Comparison of ENCODE assay signal across 17 cellular contexts in the genomic region with DNA sequence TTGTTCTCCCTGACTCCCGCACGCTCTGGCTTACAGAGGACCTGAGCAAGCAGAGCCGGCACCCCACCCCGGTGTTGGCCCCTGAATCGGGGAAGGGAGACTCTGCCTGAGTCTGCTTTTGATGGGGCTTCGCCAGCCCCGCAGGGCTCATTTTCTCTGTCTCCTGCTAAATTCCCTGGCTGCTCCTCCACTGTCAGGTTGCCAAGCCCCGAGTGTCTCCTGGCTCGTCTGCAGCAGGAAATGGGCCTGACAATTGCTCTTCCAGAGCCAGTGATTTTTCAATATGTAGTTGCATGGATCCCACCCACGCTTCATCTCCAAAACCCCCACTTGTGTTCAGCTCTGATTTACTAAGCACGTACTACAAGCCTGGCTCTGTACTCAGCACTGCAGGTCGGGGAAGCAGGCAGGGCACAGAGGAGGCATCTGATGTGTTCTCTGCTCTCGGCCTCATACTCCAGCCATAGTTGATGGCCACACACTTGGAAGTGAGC.
DNase-seq lines count a peak whose midpoint lies in the region; FAIRE-seq and TF ChIP-seq lines count a peak whose summit lies in the region.
"Had no signal": no experiment of that assay in that cellular context is flagged by ENCODE, and none has a peak within 500 bp of the region (broad histone marks: within the 10 kb centered on the region; RNA-seq: fewer than 3 reads in every experiment).

No MANE protein-coding gene starts in this region.

- CTCF ChIA-PET in A673 (lab: Charles Lee) = no interaction called here

- no peaks in the 10 kb centered on the region for H3K27me3 ChIP-seq in A673 (replicated peaks; ENCODE audit: insufficient read depth, low read depth, low read length, poor library complexity)

- TF ChIP-seq POLR2A in H54 (IDR thresholded peaks at IDR 0.05; ENCODE audit: low read depth, low read length) = no peak

- peak overlapping the region in 2 of 3 experiments; percentile 93 to 96 for H3K27ac Mint-ChIP-seq in nephron
- H3K27ac Mint-ChIP-seq: effector memory CD8-positive, alpha-beta T cell had no signal

- BruUV-seq in A673 (replicated peaks; lab: Mats Ljungman, UMichigan) = no TSS peak

- no peaks in the 10 kb centered on the region for H3K36me3 Mint-ChIP-seq in nephron (ENCODE audit: low read depth)
- H3K36me3 Mint-ChIP-seq: immature natural killer cell had no signal

- FAIRE-seq in H54 (lab: Jason Lieb, UNC) = no peak
- FAIRE-seq: frontal cortex had no signal

- intact Hi-C loops in A673 (cut with micrococcal nuclease; ENCODE audit: unreplicated experiment) = loop anchor here (5.0 kb wide), 1 partner anchor 40 kb away; no protein-coding TSS in a partner anchor

- no peaks in the 10 kb centered on the region for H3K36me3 ChIP-seq in A673 (ENCODE audit: insufficient read depth, low read length, poor library complexity, severe bottlenecking)
- H3K36me3 ChIP-seq: thoracic aorta had no signal

- H3K4me1 ChIP-seq in A673 (ENCODE audit: insufficient read depth, low read length, poor library complexity, severe bottlenecking) = peaks cover 90% of the 10 kb centered on the region
- H3K4me1 ChIP-seq: parathyroid adenoma had no signal

- TF ChIP-seq CTCF in A673 (conservative IDR thresholded peaks at IDR 0.05; ENCODE audit: low read depth, low read length) (no peak), nephron (IDR thresholded peaks at IDR 0.05; ENCODE audit: unreplicated experiment in 3 of 3) (no peak)

- no peak overlapping the region for H3K4me3 ChIP-seq in A673 (ENCODE audit: low read depth, low read length, poor library complexity, severe bottlenecking)
- H3K4me3 ChIP-seq: thoracic aorta had no signal

- POLR2A ChIA-PET in A673 (lab: Charles Lee; ENCODE audit: low non-redundant PET) = no interaction called here

- no peaks in the 10 kb centered on the region for H3K9me3 ChIP-seq in A673 (ENCODE audit: low read depth, low read length, poor library complexity, severe bottlenecking)
- H3K9me3 ChIP-seq: thoracic aorta had no signal

- DNase-seq in A673 (ENCODE audit: low spot score) (peak; percentile 94), NCI-H1092 (lab: John Stamatoyannopoulos, UW) (peak; percentile 38), ecto neural progenitor cell (ENCODE audit: low spot score) (peak; percentile 43), DMS153 treated with DMSO at 0.1 percent for 48 hours (lab: John Stamatoyannopoulos, UW; ENCODE audit: unreplicated experiment) (no peak), NCI-H1930 (lab: John Stamatoyannopoulos, UW) (no peak), H54 (ENCODE audit: insufficient read length, low spot score) (no peak)
- no peak for DNase-seq in stimulated activated CD4-positive, alpha-beta T cell treated with anti-CD3 and anti-CD28 coated beads, Interleukin-4, amount 100 ng/mL, for 4 hours
- DNase-seq: activated gamma-delta T cell treated with Interleukin-2 at 50 U/mL for 16 hours; effector memory CD8-positive, alpha-beta T cell; GDM1; immature natural killer cell; NCI-H1436 had no signal

- H3K4me3 Mint-ChIP-seq in nephron = no peak overlapping the region
- H3K4me3 Mint-ChIP-seq: effector memory CD8-positive, alpha-beta T cell; immature natural killer cell had no signal

- no peaks in the 10 kb centered on the region for H3K9me3 Mint-ChIP-seq in nephron
- H3K9me3 Mint-ChIP-seq: immature natural killer cell had no signal

- H3K4me1 Mint-ChIP-seq in nephron = peaks cover 84% of the 10 kb centered on the region
- H3K4me1 Mint-ChIP-seq: immature natural killer cell had no signal

- H3K27me3 Mint-ChIP-seq in nephron (ENCODE audit: low read depth) = no peaks in the 10 kb centered on the region

- H3K27ac ChIP-seq in A673 (ENCODE audit: low read depth, low read length, poor library complexity, severe bottlenecking) = peak overlapping the region; percentile 51
- H3K27ac ChIP-seq: parathyroid adenoma, thoracic aorta, VCaP had no signal

Comparison
In these comparisons a context has a peak if more than half of its experiments do, and no peak if none do; other contexts are left out.
1. DNase-seq: peak in A673 (single experiment), NCI-H1092 (single experiment) and ecto neural progenitor cell (single experiment); none in DMS153 treated with DMSO at 0.1 percent for 48 hours (single experiment), stimulated activated CD4-positive, alpha-beta T cell treated with anti-CD3 and anti-CD28 coated beads, Interleukin-4, amount 100 ng/mL, for 4 hours (0 of 2), NCI-H1930 (0 of 2) and H54 (single experiment).